In genomic region chr21:41971891-41972290, GRCh38 we compare ENCODE assay signal across 26 cellular contexts.
"Had no signal": no experiment of that assay in that cellular context is flagged by ENCODE, and none has a peak within 500 bp of the region (broad histone marks: within the 10 kb centered on the region; RNA-seq: fewer than 3 reads in every experiment).

No MANE protein-coding gene starts in this region.

- H3K27me3 Mint-ChIP-seq: naive thymus-derived CD4-positive, alpha-beta T cell; stimulated activated naive CD8-positive, alpha-beta T cell treated with anti-CD3 and anti-CD28 coated beads, Interleukin-15, amount 100 ng/mL, for 72 hours had no signal

- H3K36me3 ChIP-seq: neural progenitor cell, pancreas, prostate gland, right lobe of liver, sigmoid colon, thoracic aorta, thyroid gland, tibial nerve, upper lobe of left lung, vagina had no signal

- H3K27ac ChIP-seq: neural progenitor cell, pancreas, prostate gland, right lobe of liver, sigmoid colon, thoracic aorta, thyroid gland, tibial nerve, upper lobe of left lung, vagina had no signal

- H3K9me3 Mint-ChIP-seq: natural killer cell; nephron; stimulated activated memory B cell treated with anti-CD40 and anti-IgM and Interleukin-4, amounts not matched to agents 10 μg/mL and 1 μg/mL and 100 μg/mL, for 72 hours had no signal

- H3K4me1 ChIP-seq: pancreas, prostate gland, right lobe of liver, sigmoid colon, thyroid gland had no signal

- H3K4me3 Mint-ChIP-seq: natural killer cell; nephron; neural progenitor cell; stimulated activated memory B cell treated with anti-CD40 and anti-IgM and Interleukin-4, amounts not matched to agents 10 μg/mL and 1 μg/mL and 100 μg/mL, for 72 hours; stimulated activated naive CD8-positive, alpha-beta T cell treated with anti-CD3 and anti-CD28 coated beads, Interleukin-15, amount 100 ng/mL, for 72 hours had no signal

- H3K4me1 Mint-ChIP-seq: natural killer cell had no signal

- H3K27me3 ChIP-seq: neural progenitor cell, pancreas, right lobe of liver, sigmoid colon, thyroid gland, tibial nerve, upper lobe of left lung, vagina had no signal

- H3K27ac Mint-ChIP-seq: natural killer cell; stimulated activated memory B cell treated with anti-CD40 and anti-IgM and Interleukin-4, amounts not matched to agents 10 μg/mL and 1 μg/mL and 100 μg/mL, for 72 hours; stimulated activated naive CD8-positive, alpha-beta T cell treated with anti-CD3 and anti-CD28 coated beads, Interleukin-15, amount 100 ng/mL, for 72 hours had no signal

- DNase-seq: naive thymus-derived CD4-positive, alpha-beta T cell; natural killer cell; occipital lobe; pancreas; retina; right cardiac atrium; sigmoid colon; small intestine; stimulated activated CD4-positive, alpha-beta T cell treated with anti-CD3 and anti-CD28 coated beads, Interleukin-12 subunit alpha, Interleukin-12 subunit beta, amount 100 ng/mL, for 4 hours; stimulated activated CD4-positive, alpha-beta T cell treated with anti-CD3 and anti-CD28 coated beads, Interleukin-1b, Interleukin-23, amount 100 ng/mL, for 48 hours; stimulated activated CD4-positive, alpha-beta T cell treated with anti-CD3 and anti-CD28 coated beads, Interleukin-4, amount 100 ng/mL, for 1 hour; stimulated activated CD4-positive, alpha-beta T cell treated with anti-CD3 and anti-CD28 coated beads, Interleukin-4, amount 100 ng/mL, for 4 hours; stimulated activated CD8-positive, alpha-beta memory T cell treated with anti-CD3 and anti-CD28 coated beads, Interleukin-4, amount 100 ng/mL, for 48 hours; stimulated activated naive CD4-positive, alpha-beta T cell; stimulated activated naive CD8-positive, alpha-beta T cell treated with anti-CD3 and anti-CD28 coated beads, Interleukin-15, amount 100 ng/mL, for 72 hours; stimulated activated naive CD8-positive, alpha-beta T cell treated with anti-CD3 and anti-CD28 coated beads, Interleukin-15, Interleukin-2, amounts not matched to agents 100 U/mL and 50 U/mL, for 24 hours; thyroid gland; upper lobe of left lung had no signal

- H3K36me3 Mint-ChIP-seq: natural killer cell; neural progenitor cell; stimulated activated memory B cell treated with anti-CD40 and anti-IgM and Interleukin-4, amounts not matched to agents 10 μg/mL and 1 μg/mL and 100 μg/mL, for 72 hours had no signal

- H3K4me3 ChIP-seq: neural progenitor cell, pancreas, prostate gland, right lobe of liver, sigmoid colon, thoracic aorta, thyroid gland, tibial nerve, upper lobe of left lung, vagina had no signal

- H3K9me3 ChIP-seq: pancreas, prostate gland, right lobe of liver, sigmoid colon, thoracic aorta, thyroid gland, tibial nerve, upper lobe of left lung, vagina had no signal
